ENCODE assay signal across 1 cellular context in the genomic region with DNA sequence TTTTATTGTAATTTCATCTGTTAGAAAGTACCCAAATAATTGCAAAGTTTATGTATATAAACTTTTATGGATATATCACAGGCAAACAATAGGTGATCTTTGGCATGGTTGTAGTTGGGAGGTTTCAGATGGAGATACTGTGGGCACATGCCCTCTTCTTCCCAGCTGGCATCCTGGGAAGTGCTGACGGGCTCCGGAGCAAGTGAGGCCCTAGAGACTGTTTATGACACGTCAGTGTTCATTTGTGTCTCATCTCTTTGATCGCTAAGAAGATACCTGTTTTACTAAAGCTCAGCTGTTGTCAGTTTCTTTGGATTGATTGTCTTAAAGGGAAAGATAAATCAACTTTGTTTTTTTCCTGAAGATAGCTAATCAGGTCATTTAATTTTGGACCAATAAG.
TF ChIP-seq lines count a peak whose summit lies in the region.

No MANE protein-coding gene starts in this region.

TF ChIP-seq in GM12878, 131 proteins besides CTCF, POLR2A, EP300 and RAD21 (continued from another document):
- TF ChIP-seq, protein P1, sequence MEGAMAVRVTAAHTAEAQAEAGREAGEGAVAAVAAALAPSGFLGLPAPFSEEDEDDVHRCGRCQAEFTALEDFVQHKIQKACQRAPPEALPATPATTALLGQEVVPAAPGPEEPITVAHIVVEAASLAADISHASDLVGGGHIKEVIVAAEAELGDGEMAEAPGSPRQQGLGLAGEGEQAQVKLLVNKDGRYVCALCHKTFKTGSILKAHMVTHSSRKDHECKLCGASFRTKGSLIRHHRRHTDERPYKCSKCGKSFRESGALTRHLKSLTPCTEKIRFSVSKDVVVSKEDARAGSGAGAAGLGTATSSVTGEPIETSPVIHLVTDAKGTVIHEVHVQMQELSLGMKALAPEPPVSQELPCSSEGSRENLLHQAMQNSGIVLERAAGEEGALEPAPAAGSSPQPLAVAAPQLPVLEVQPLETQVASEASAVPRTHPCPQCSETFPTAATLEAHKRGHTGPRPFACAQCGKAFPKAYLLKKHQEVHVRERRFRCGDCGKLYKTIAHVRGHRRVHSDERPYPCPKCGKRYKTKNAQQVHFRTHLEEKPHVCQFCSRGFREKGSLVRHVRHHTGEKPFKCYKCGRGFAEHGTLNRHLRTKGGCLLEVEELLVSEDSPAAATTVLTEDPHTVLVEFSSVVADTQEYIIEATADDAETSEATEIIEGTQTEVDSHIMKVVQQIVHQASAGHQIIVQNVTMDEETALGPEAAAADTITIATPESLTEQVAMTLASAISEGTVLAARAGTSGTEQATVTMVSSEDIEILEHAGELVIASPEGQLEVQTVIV (IDR thresholded peaks at IDR 0.05; ENCODE audit: borderline replicate concordance, partially characterized antibody): no peak
- TF ChIP-seq ZNF384 (IDR thresholded peaks at IDR 0.05; ENCODE audit: borderline replicate concordance, low read depth, low read length): no peak
